Comparison of ENCODE assay signal across 34 cellular contexts in genomic region chr2:784753-785152, GRCh38.
"Had no signal": no experiment of that assay in that cellular context is flagged by ENCODE, and none has a peak within 500 bp of the region (broad histone marks: within the 10 kb centered on the region; RNA-seq: fewer than 3 reads in every experiment).

No MANE protein-coding gene starts in this region.

- H3K9me3 ChIP-seq: MG63 had no signal

- H3K36me3 ChIP-seq: MG63 had no signal

- H3K4me3 ChIP-seq: MG63 had no signal

- DNase-seq: Karpas-422, Kasumi-1, MG63, MM.1S, MV-4-11, NCI-H1048, NCI-H1092, NCI-H1092 treated with DMSO at 0.1 percent for 48 hours, NCI-H1105, NCI-H1105 treated with DMSO at 0.1 percent for 48 hours, NCI-H1417, NCI-H1417 treated with DMSO at 0.1 percent for 48 hours, NCI-H1436, NCI-H1436 treated with DMSO at 0.1 percent for 48 hours, NCI-H146, NCI-H1694, NCI-H1694 treated with DMSO at 0.1 percent for 48 hours, NCI-H187, NCI-H187 treated with DMSO at 0.1 percent for 48 hours, NCI-H1930, NCI-H2029, NCI-H2029 treated with DMSO at 0.1 percent for 48 hours, NCI-H2081, NCI-H2107, NCI-H2171, NCI-H2171 treated with DMSO at 0.1 percent for 48 hours, NCI-H2227 treated with DMSO at 0.1 percent for 48 hours, NCI-H226, NCI-H345, NCI-H446, NCI-H446 treated with DMSO at 0.1 percent for 48 hours, NCI-H510A, NCI-H510A treated with DMSO at 0.1 percent for 48 hours, NCI-H524 had no signal

- H3K27me3 ChIP-seq: MG63 had no signal
